In the genomic region with DNA sequence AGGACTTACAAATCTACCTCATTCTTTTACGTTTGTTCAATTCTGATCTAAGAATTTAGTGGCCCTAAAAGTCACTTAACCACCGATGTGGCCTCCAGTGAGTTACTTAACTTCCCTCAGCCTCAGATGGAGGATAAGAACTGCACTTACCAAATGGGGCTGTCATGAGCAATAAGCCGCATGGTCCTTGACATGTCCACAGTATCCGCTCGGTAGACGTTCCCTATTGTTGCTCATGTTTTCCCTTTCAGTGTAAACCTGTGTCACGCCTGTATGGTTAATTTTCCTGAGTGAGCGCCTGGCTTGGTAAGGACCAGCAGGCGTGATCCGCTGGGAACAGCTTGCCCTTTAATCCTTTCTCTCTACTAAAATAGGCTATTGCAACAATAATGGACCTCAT, we compare ENCODE assay signal across 18 cellular contexts.
"Had no signal": no experiment of that assay in that cellular context is flagged by ENCODE, and none has a peak within 500 bp of the region (broad histone marks: within the 10 kb centered on the region; RNA-seq: fewer than 3 reads in every experiment).

No MANE protein-coding gene starts in this region.

- H3K27ac ChIP-seq: body of pancreas, heart left ventricle, ovary, prostate gland, right atrium auricular region, spleen, upper lobe of left lung had no signal

- H3K4me3 ChIP-seq: body of pancreas, heart left ventricle, ovary, prostate gland, right atrium auricular region, spleen, upper lobe of left lung had no signal

- ATAC-seq: activated CD8-positive, alpha-beta T cell treated with anti-CD3 and anti-CD28 coated beads, Interleukin-2, amount 10 ng/mL, durations not matched to agents 7 days and 5 days; body of pancreas; heart left ventricle; left ventricle myocardium superior; natural killer cell; stimulated activated naive CD8-positive, alpha-beta T cell treated with anti-CD3 and anti-CD28 coated beads, Interleukin-15, Interleukin-2, amounts not matched to agents 100 U/mL and 50 U/mL, for 24 hours had no signal

- H3K27me3 ChIP-seq: body of pancreas, heart left ventricle, ovary, right atrium auricular region, spleen, upper lobe of left lung had no signal

- H3K9me3 ChIP-seq: body of pancreas, heart left ventricle, ovary, prostate gland, right atrium auricular region, spleen, upper lobe of left lung had no signal

- H3K36me3 ChIP-seq: ovary had no signal

- DNase-seq: activated CD4-positive, alpha-beta T cell treated with anti-CD3 and anti-CD28 coated beads, Interleukin-2, amount 10 ng/mL, durations not matched to agents 7 days and 5 days; activated CD4-positive, CD25-positive, alpha-beta regulatory T cell treated with anti-CD3 and anti-CD28 coated beads, Interleukin-2, amount 50 U/mL, for 72 hours; activated CD8-positive, alpha-beta T cell treated with anti-CD3 and anti-CD28 coated beads, Interleukin-2, amount 10 ng/mL, durations not matched to agents 7 days and 5 days; activated gamma-delta T cell treated with Interleukin-2 at 50 U/mL for 16 hours; anterior cingulate cortex; body of pancreas; heart left ventricle; left ventricle myocardium superior; mammary epithelial cell; midbrain; natural killer cell; ovary; spleen; stimulated activated CD4-positive, alpha-beta T cell treated with anti-CD3 and anti-CD28 coated beads, Interleukin-4, amount 100 ng/mL, for 1 hour; stimulated activated naive CD8-positive, alpha-beta T cell treated with anti-CD3 and anti-CD28 coated beads, Interleukin-15, Interleukin-2, amounts not matched to agents 100 U/mL and 50 U/mL, for 24 hours; upper lobe of left lung had no signal
